1 cellular context compared by ENCODE assay signal in genomic region chrX:38982370-38982769, GRCh38.
TF ChIP-seq lines count a peak whose summit lies in the region.

No MANE protein-coding gene starts in this region.

TF ChIP-seq in HepG2, 621 proteins besides CTCF, POLR2A, EP300 and RAD21 (continued from another document):
- TF ChIP-seq HNF1A (IDR thresholded peaks at IDR 0.05; ENCODE audit: low read depth), result peak; percentile 88
- TF ChIP-seq HNF1A (CRISPR knock-in tag; IDR thresholded peaks at IDR 0.05; ENCODE audit: borderline replicate concordance), result peak; percentile 81; the same call in 1 of the 2 replicates
- no peak for TF ChIP-seq ZNF136 (CRISPR knock-in tag; IDR thresholded peaks at IDR 0.05; ENCODE audit: low read depth)
- TF ChIP-seq MED1 (CRISPR knock-in tag; IDR thresholded peaks at IDR 0.05), result peak; percentile 52
- no peak for TF ChIP-seq ZKSCAN1 (IDR thresholded peaks at IDR 0.05; ENCODE audit: low read length)
